Comparison of ENCODE assay signal across 1 cellular context in the genomic region with DNA sequence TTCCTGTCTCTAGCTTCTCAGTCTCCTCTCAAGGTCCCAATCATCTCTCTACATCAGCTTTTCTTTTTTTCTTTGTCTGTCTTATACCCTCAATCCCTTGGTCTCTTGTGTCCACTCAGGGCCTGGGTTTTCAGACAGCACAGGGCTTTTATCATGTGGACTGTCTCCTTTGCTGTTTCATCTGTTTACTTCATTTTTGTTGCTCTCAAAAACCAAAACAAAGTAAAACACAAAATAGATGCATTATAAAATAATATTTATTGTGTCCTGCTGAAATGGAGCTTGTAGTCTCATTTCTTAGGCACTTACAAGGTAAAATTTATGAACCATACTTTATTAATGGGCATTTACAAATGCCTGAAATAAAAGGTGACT.
A peak's percentile ranks its signal among the peaks of the same experiment; 100 is the strongest.
TF ChIP-seq lines count a peak whose summit lies in the region.

No MANE protein-coding gene starts in this region.

TF ChIP-seq in K562, 482 proteins besides CTCF, POLR2A, EP300 and RAD21 (continues in another document):
- no peak for TF ChIP-seq NR1H2 (CRISPR knock-in tag; IDR thresholded peaks at IDR 0.05)
- no peak for TF ChIP-seq MAFK (IDR thresholded peaks at IDR 0.05; ENCODE audit: low read length)
- TF ChIP-seq, protein P1, sequence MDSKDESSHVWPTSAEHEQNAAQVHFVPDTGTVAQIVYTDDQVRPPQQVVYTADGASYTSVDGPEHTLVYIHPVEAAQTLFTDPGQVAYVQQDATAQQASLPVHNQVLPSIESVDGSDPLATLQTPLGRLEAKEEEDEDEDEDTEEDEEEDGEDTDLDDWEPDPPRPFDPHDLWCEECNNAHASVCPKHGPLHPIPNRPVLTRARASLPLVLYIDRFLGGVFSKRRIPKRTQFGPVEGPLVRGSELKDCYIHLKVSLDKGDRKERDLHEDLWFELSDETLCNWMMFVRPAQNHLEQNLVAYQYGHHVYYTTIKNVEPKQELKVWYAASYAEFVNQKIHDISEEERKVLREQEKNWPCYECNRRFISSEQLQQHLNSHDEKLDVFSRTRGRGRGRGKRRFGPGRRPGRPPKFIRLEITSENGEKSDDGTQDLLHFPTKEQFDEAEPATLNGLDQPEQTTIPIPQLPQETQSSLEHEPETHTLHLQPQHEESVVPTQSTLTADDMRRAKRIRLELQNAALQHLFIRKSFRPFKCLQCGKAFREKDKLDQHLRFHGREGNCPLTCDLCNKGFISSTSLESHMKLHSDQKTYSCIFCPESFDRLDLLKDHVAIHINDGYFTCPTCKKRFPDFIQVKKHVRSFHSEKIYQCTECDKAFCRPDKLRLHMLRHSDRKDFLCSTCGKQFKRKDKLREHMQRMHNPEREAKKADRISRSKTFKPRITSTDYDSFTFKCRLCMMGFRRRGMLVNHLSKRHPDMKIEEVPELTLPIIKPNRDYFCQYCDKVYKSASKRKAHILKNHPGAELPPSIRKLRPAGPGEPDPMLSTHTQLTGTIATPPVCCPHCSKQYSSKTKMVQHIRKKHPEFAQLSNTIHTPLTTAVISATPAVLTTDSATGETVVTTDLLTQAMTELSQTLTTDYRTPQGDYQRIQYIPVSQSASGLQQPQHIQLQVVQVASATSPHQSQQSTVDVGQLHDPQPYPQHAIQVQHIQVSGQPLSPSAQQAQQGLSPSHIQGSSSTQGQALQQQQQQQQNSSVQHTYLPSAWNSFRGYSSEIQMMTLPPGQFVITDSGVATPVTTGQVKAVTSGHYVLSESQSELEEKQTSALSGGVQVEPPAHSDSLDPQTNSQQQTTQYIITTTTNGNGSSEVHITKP (IDR thresholded peaks at IDR 0.05; ENCODE audit: partially characterized antibody), result no peak
- TF ChIP-seq, protein P2, sequence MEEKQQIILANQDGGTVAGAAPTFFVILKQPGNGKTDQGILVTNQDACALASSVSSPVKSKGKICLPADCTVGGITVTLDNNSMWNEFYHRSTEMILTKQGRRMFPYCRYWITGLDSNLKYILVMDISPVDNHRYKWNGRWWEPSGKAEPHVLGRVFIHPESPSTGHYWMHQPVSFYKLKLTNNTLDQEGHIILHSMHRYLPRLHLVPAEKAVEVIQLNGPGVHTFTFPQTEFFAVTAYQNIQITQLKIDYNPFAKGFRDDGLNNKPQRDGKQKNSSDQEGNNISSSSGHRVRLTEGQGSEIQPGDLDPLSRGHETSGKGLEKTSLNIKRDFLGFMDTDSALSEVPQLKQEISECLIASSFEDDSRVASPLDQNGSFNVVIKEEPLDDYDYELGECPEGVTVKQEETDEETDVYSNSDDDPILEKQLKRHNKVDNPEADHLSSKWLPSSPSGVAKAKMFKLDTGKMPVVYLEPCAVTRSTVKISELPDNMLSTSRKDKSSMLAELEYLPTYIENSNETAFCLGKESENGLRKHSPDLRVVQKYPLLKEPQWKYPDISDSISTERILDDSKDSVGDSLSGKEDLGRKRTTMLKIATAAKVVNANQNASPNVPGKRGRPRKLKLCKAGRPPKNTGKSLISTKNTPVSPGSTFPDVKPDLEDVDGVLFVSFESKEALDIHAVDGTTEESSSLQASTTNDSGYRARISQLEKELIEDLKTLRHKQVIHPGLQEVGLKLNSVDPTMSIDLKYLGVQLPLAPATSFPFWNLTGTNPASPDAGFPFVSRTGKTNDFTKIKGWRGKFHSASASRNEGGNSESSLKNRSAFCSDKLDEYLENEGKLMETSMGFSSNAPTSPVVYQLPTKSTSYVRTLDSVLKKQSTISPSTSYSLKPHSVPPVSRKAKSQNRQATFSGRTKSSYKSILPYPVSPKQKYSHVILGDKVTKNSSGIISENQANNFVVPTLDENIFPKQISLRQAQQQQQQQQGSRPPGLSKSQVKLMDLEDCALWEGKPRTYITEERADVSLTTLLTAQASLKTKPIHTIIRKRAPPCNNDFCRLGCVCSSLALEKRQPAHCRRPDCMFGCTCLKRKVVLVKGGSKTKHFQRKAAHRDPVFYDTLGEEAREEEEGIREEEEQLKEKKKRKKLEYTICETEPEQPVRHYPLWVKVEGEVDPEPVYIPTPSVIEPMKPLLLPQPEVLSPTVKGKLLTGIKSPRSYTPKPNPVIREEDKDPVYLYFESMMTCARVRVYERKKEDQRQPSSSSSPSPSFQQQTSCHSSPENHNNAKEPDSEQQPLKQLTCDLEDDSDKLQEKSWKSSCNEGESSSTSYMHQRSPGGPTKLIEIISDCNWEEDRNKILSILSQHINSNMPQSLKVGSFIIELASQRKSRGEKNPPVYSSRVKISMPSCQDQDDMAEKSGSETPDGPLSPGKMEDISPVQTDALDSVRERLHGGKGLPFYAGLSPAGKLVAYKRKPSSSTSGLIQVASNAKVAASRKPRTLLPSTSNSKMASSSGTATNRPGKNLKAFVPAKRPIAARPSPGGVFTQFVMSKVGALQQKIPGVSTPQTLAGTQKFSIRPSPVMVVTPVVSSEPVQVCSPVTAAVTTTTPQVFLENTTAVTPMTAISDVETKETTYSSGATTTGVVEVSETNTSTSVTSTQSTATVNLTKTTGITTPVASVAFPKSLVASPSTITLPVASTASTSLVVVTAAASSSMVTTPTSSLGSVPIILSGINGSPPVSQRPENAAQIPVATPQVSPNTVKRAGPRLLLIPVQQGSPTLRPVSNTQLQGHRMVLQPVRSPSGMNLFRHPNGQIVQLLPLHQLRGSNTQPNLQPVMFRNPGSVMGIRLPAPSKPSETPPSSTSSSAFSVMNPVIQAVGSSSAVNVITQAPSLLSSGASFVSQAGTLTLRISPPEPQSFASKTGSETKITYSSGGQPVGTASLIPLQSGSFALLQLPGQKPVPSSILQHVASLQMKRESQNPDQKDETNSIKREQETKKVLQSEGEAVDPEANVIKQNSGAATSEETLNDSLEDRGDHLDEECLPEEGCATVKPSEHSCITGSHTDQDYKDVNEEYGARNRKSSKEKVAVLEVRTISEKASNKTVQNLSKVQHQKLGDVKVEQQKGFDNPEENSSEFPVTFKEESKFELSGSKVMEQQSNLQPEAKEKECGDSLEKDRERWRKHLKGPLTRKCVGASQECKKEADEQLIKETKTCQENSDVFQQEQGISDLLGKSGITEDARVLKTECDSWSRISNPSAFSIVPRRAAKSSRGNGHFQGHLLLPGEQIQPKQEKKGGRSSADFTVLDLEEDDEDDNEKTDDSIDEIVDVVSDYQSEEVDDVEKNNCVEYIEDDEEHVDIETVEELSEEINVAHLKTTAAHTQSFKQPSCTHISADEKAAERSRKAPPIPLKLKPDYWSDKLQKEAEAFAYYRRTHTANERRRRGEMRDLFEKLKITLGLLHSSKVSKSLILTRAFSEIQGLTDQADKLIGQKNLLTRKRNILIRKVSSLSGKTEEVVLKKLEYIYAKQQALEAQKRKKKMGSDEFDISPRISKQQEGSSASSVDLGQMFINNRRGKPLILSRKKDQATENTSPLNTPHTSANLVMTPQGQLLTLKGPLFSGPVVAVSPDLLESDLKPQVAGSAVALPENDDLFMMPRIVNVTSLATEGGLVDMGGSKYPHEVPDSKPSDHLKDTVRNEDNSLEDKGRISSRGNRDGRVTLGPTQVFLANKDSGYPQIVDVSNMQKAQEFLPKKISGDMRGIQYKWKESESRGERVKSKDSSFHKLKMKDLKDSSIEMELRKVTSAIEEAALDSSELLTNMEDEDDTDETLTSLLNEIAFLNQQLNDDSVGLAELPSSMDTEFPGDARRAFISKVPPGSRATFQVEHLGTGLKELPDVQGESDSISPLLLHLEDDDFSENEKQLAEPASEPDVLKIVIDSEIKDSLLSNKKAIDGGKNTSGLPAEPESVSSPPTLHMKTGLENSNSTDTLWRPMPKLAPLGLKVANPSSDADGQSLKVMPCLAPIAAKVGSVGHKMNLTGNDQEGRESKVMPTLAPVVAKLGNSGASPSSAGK (IDR thresholded peaks at IDR 0.05), result 0 out of 2 replicates have a peak, but pooled peaks have one; percentile 16
- TF ChIP-seq NCOA2 (IDR thresholded peaks at IDR 0.05; ENCODE audit: partially characterized antibody in 2 of 2), result peak in 1 of 2 experiments; percentile 45
- TF ChIP-seq CHD4 (IDR thresholded peaks at IDR 0.05; ENCODE audit: insufficient read depth, insufficient replicate concordance, low read depth, low read length, poor library complexity, severe bottlenecking), result no peak
- TF ChIP-seq TSC22D4 (tag; IDR thresholded peaks at IDR 0.05), result no peak
- no peak; the same call in none of the 2 replicates for TF ChIP-seq NFRKB (IDR thresholded peaks at IDR 0.05; ENCODE audit: low read depth)
- no peak for TF ChIP-seq NFXL1 (CRISPR knock-in tag; IDR thresholded peaks at IDR 0.05)
- no peak for TF ChIP-seq ZNF217 (CRISPR knock-in tag; IDR thresholded peaks at IDR 0.05)
- no peak for TF ChIP-seq ZNF507 (tag; conservative IDR thresholded peaks at IDR 0.05)
- no peak for TF ChIP-seq NCOR1 (IDR thresholded peaks at IDR 0.05)
- TF ChIP-seq SLC30A9 (CRISPR knock-in tag; IDR thresholded peaks at IDR 0.05), result no peak
- no peak for TF ChIP-seq BRCA1 (IDR thresholded peaks at IDR 0.05)
- no peak for TF ChIP-seq BRCA1 (CRISPR knock-in tag; IDR thresholded peaks at IDR 0.05)
- no peak for TF ChIP-seq HDGF (IDR thresholded peaks at IDR 0.05)
- TF ChIP-seq ZNF41 (CRISPR knock-in tag; conservative IDR thresholded peaks at IDR 0.05), result no peak
- TF ChIP-seq TRIM24 (IDR thresholded peaks at IDR 0.05), result no peak
- TF ChIP-seq, protein P3, sequence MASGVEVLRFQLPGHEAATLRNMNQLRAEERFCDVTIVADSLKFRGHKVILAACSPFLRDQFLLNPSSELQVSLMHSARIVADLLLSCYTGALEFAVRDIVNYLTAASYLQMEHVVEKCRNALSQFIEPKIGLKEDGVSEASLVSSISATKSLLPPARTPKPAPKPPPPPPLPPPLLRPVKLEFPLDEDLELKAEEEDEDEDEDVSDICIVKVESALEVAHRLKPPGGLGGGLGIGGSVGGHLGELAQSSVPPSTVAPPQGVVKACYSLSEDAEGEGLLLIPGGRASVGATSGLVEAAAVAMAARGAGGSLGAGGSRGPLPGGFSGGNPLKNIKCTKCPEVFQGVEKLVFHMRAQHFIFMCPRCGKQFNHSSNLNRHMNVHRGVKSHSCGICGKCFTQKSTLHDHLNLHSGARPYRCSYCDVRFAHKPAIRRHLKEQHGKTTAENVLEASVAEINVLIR (CRISPR knock-in tag; IDR thresholded peaks at IDR 0.05), result no peak
- TF ChIP-seq DACH1 (IDR thresholded peaks at IDR 0.05; ENCODE audit: partially characterized antibody), result no peak
- no peak for TF ChIP-seq ZNF224 (CRISPR knock-in tag; IDR thresholded peaks at IDR 0.05)
- TF ChIP-seq, protein P4, sequence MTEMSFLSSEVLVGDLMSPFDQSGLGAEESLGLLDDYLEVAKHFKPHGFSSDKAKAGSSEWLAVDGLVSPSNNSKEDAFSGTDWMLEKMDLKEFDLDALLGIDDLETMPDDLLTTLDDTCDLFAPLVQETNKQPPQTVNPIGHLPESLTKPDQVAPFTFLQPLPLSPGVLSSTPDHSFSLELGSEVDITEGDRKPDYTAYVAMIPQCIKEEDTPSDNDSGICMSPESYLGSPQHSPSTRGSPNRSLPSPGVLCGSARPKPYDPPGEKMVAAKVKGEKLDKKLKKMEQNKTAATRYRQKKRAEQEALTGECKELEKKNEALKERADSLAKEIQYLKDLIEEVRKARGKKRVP (CRISPR knock-in tag; IDR thresholded peaks at IDR 0.05), result no peak
- TF ChIP-seq, protein P5, sequence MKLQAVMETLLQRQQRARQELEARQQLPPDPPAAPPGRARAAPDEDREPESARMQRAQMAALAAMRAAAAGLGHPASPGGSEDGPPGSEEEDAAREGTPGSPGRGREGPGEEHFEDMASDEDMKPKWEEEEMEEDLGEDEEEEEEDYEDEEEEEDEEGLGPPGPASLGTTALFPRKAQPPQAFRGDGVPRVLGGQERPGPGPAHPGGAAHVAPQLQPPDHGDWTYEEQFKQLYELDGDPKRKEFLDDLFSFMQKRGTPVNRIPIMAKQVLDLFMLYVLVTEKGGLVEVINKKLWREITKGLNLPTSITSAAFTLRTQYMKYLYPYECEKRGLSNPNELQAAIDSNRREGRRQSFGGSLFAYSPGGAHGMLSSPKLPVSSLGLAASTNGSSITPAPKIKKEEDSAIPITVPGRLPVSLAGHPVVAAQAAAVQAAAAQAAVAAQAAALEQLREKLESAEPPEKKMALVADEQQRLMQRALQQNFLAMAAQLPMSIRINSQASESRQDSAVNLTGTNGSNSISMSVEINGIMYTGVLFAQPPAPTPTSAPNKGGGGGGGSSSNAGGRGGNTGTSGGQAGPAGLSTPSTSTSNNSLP (IDR thresholded peaks at IDR 0.05; ENCODE audit: borderline replicate concordance, low read depth, low read length), result no peak
- no peak for TF ChIP-seq CHD2 (IDR thresholded peaks at IDR 0.05; ENCODE audit: low read depth, low read length)
- no peak for TF ChIP-seq ZNF146 (CRISPR knock-in tag; IDR thresholded peaks at IDR 0.05; ENCODE audit: unreplicated experiment)
- no peak for TF ChIP-seq ZNF24 (IDR thresholded peaks at IDR 0.05)
- TF ChIP-seq HNRNPUL1 (IDR thresholded peaks at IDR 0.05; ENCODE audit: low read length), result no peak; the same call in 1 of the 2 replicates
- 0 out of 2 replicates have a peak, but pooled peaks have one; percentile 28 for TF ChIP-seq PYGO2 (tag; IDR thresholded peaks at IDR 0.05)
- TF ChIP-seq ZNF23 (CRISPR knock-in tag; IDR thresholded peaks at IDR 0.05), result no peak
- no peak for TF ChIP-seq CEBPG (CRISPR knock-in tag; IDR thresholded peaks at IDR 0.05)
- TF ChIP-seq CEBPG (tag; conservative IDR thresholded peaks at IDR 0.05 in 1 of 2, IDR thresholded peaks at IDR 0.05 in 1 of 2), result no peak
- TF ChIP-seq NRF1 (conservative IDR thresholded peaks at IDR 0.05 in 1 of 2, IDR thresholded peaks at IDR 0.05 in 1 of 2), result no peak
- TF ChIP-seq, protein P6, sequence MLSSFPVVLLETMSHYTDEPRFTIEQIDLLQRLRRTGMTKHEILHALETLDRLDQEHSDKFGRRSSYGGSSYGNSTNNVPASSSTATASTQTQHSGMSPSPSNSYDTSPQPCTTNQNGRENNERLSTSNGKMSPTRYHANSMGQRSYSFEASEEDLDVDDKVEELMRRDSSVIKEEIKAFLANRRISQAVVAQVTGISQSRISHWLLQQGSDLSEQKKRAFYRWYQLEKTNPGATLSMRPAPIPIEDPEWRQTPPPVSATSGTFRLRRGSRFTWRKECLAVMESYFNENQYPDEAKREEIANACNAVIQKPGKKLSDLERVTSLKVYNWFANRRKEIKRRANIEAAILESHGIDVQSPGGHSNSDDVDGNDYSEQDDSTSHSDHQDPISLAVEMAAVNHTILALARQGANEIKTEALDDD (IDR thresholded peaks at IDR 0.05), result no peak
- TF ChIP-seq MAFF (IDR thresholded peaks at IDR 0.05; ENCODE audit: low read length), result no peak
- TF ChIP-seq FOS (IDR thresholded peaks at IDR 0.05; ENCODE audit: extremely low read depth, insufficient read length), result no peak
- no peak; the same call in 1 of the 2 replicates for TF ChIP-seq ZKSCAN8 (CRISPR knock-in tag; IDR thresholded peaks at IDR 0.05)
